8 cellular contexts compared by ENCODE assay signal in the genomic region with DNA sequence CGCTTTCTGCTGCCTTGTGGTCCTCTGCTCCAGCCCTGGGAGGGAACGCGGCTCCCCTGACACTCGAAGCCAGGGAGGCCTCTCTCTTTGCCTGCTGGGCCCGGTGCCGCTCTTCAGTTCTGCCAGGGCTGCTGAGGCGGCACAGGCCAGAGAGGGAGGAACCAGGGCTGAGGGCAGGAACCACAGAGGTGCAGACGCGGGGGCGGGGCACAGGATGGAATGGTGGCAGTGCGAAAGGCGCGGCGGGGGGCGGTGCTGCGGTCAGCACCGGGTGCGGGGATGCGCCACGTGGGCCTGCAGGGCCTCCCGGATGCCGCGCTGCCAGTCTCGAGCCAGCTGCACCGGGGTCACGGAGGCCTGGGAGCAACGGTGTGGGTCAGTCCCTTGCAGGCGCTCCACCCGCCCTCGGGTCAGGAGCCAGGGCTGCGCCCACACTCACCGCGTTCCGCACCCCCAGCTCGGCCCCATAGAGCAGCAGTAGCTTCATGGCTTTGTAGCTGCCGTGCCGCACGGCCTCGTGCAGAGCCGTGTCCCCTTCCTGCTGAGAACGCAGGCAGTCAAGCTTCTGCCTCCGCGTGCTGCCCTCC. TPM values are rescaled to one million over a fixed set of nuclear protein-coding genes. Genes with fewer than 3 reads are reported as not detected.
DNase-seq lines count a peak whose midpoint lies in the region; ATAC-seq lines count a peak whose summit lies in the region.

No MANE protein-coding gene starts in this region.

- DNase-seq in CD4-positive, CD25-positive, alpha-beta regulatory T cell = peak; percentile 68 to 94 (median 82)
- peak; percentile 37 to 77 (median 58) for DNase-seq in activated CD4-positive, CD25-positive, alpha-beta regulatory T cell (lab: John Stamatoyannopoulos, UW)
- DNase-seq in stimulated activated CD4-positive, alpha-beta T cell treated with anti-CD3 and anti-CD28 coated beads, Interleukin-1b, Interleukin-23, amount 100 ng/mL, for 24 hours (ENCODE audit: low read depth in 4 of 4, low spot score in 1 of 4) = peak in 3 of 4 experiments; percentile 47 to 80 (median 65)
- no peak for DNase-seq in RKO (ENCODE audit: low spot score)
- DNase-seq in NCI-H1930 (lab: John Stamatoyannopoulos, UW) = no peak
- DNase-seq in NCI-H146 (lab: John Stamatoyannopoulos, UW) = no peak

- peaks cover 0 to 19% (median 6%) of the 10 kb centered on the region in 4 donors for H3K4me1 Mint-ChIP-seq in CD4-positive, CD25-positive, alpha-beta regulatory T cell
- peaks cover 19% of the 10 kb centered on the region for H3K4me1 Mint-ChIP-seq in dendritic cell treated with granulocyte-macrophage colony-stimulating factor and Interleukin-4, amounts not matched to agents 40 ng/mL and 50 ng/mL, for 4 days (ENCODE audit: low read depth)

- no peaks in the 10 kb centered on the region for H3K27me3 Mint-ChIP-seq in CD4-positive, CD25-positive, alpha-beta regulatory T cell
- peaks cover 4% of the 10 kb centered on the region for H3K27me3 Mint-ChIP-seq in dendritic cell treated with granulocyte-macrophage colony-stimulating factor and Interleukin-4, amounts not matched to agents 40 ng/mL and 50 ng/mL, for 4 days

- peak; percentile 95 to 96 for ATAC-seq in CD4-positive, CD25-positive, alpha-beta regulatory T cell (ENCODE audit: low read depth in 2 of 2)
- ATAC-seq in HG02623 (IDR thresholded peaks at IDR 0.05; ENCODE audit: unreplicated experiment) = peak; percentile 53

- H3K4me3 ChIP-seq in CD4-positive, CD25-positive, alpha-beta regulatory T cell (ENCODE audit: low read depth, low read length) = no peak overlapping the region

- no peaks in the 10 kb centered on the region for H3K9me3 ChIP-seq in CD4-positive, CD25-positive, alpha-beta regulatory T cell (ENCODE audit: control insufficient read depth in 2 of 2, low read length in 2 of 2)

- no peaks in the 10 kb centered on the region for H3K9me3 Mint-ChIP-seq in CD4-positive, CD25-positive, alpha-beta regulatory T cell
- no peaks in the 10 kb centered on the region for H3K9me3 Mint-ChIP-seq in dendritic cell treated with granulocyte-macrophage colony-stimulating factor and Interleukin-4, amounts not matched to agents 40 ng/mL and 50 ng/mL, for 4 days

- peak overlapping the region; percentile 41 for H3K27ac ChIP-seq in CD4-positive, CD25-positive, alpha-beta regulatory T cell (ENCODE audit: insufficient read depth, low read length, poor library complexity, severe bottlenecking)

- peak overlapping the region in 3 of 4 donors; percentile 66 to 82 (median 73) for H3K4me3 Mint-ChIP-seq in CD4-positive, CD25-positive, alpha-beta regulatory T cell
- H3K4me3 Mint-ChIP-seq in dendritic cell treated with granulocyte-macrophage colony-stimulating factor and Interleukin-4, amounts not matched to agents 40 ng/mL and 50 ng/mL, for 4 days = peak overlapping the region; percentile 33

- no peaks in the 10 kb centered on the region for H3K36me3 ChIP-seq in CD4-positive, CD25-positive, alpha-beta regulatory T cell (ENCODE audit: control insufficient read depth, insufficient read depth, low read length)

- H3K27me3 ChIP-seq in CD4-positive, CD25-positive, alpha-beta regulatory T cell (ENCODE audit: control insufficient read depth, insufficient read depth, low read length) = no peaks in the 10 kb centered on the region

- no peaks in the 10 kb centered on the region for H3K36me3 Mint-ChIP-seq in CD4-positive, CD25-positive, alpha-beta regulatory T cell
- peaks cover 21% of the 10 kb centered on the region for H3K36me3 Mint-ChIP-seq in dendritic cell treated with granulocyte-macrophage colony-stimulating factor and Interleukin-4, amounts not matched to agents 40 ng/mL and 50 ng/mL, for 4 days (ENCODE audit: low read depth)

- peaks cover 19% of the 10 kb centered on the region for H3K4me1 ChIP-seq in CD4-positive, CD25-positive, alpha-beta regulatory T cell (ENCODE audit: control insufficient read depth, insufficient read depth, low read length, poor library complexity, severe bottlenecking)

- peak overlapping the region; percentile 68 to 92 (median 82) for H3K27ac Mint-ChIP-seq in CD4-positive, CD25-positive, alpha-beta regulatory T cell
- no peak overlapping the region for H3K27ac Mint-ChIP-seq in dendritic cell treated with granulocyte-macrophage colony-stimulating factor and Interleukin-4, amounts not matched to agents 40 ng/mL and 50 ng/mL, for 4 days

- intact Hi-C loops in dendritic cell treated with granulocyte-macrophage colony-stimulating factor and Interleukin-4, amounts not matched to agents 40 ng/mL and 50 ng/mL, for 4 days (cut with micrococcal nuclease) = no loop called here

RNA-seq across cellular contexts. Expression of a gene that starts 4.4 kb away (rescaled TPM):
- total RNA-seq in CD4-positive, CD25-positive, alpha-beta regulatory T cell = 16.4 TPM
- 1 to 10 TPM in 1 of 4 donors, under 1 TPM in 3; 0.68 to 1.1 (median 0.90) TPM for polyA plus RNA-seq in CD4-positive, CD25-positive, alpha-beta regulatory T cell

RNA-seq across cellular contexts. Expression of a gene that starts 18.4 kb away (rescaled TPM):
- total RNA-seq in CD4-positive, CD25-positive, alpha-beta regulatory T cell = 31.9 TPM
- polyA plus RNA-seq in CD4-positive, CD25-positive, alpha-beta regulatory T cell = 10 to 100 TPM; 30.2 to 44.4 (median 37.6) TPM

RNA-seq across cellular contexts. Expression of a gene that starts 23.3 kb away (rescaled TPM):
- 33.1 TPM for total RNA-seq in CD4-positive, CD25-positive, alpha-beta regulatory T cell
- 10 to 100 TPM in 2 of 4 donors, 1 to 10 TPM in 2; 4.9 to 14.0 (median 7.9) TPM for polyA plus RNA-seq in CD4-positive, CD25-positive, alpha-beta regulatory T cell

RNA-seq across cellular contexts. Expression of a gene that starts 30.5 kb away (rescaled TPM):
- 23.3 TPM for total RNA-seq in CD4-positive, CD25-positive, alpha-beta regulatory T cell
- polyA plus RNA-seq in CD4-positive, CD25-positive, alpha-beta regulatory T cell = 1 to 10 TPM; 1.3 to 3.1 (median 2.2) TPM

Comparison
In these comparisons a context has a peak if more than half of its experiments do, and no peak if none do; other contexts are left out.
1. DNase-seq: peak in CD4-positive, CD25-positive, alpha-beta regulatory T cell (3 of 3), activated CD4-positive, CD25-positive, alpha-beta regulatory T cell (4 of 4) and stimulated activated CD4-positive, alpha-beta T cell treated with anti-CD3 and anti-CD28 coated beads, Interleukin-1b, Interleukin-23, amount 100 ng/mL, for 24 hours (3 of 4); none in RKO (single experiment), NCI-H1930 (0 of 2) and NCI-H146 (single experiment).